Comparison of ENCODE assay signal across 1 cellular context in genomic region chr2:74715071-74715791, GRCh38.
A peak's percentile ranks its signal among the peaks of the same experiment; 100 is the strongest.
TF ChIP-seq lines count a peak whose summit lies in the region.

No MANE protein-coding gene starts in this region.

TF ChIP-seq in HepG2, 621 proteins besides CTCF, POLR2A, EP300 and RAD21 (continued from another document and continues in another):
- TF ChIP-seq DPF2 (CRISPR knock-in tag; IDR thresholded peaks at IDR 0.05; ENCODE audit: borderline replicate concordance, low read depth), result 0 out of 2 replicates have a peak, but pooled peaks have one; percentile 38
- no peak for TF ChIP-seq PHF20 (CRISPR knock-in tag; IDR thresholded peaks at IDR 0.05)
- peak; percentile 46; the same call in 1 of the 2 replicates for TF ChIP-seq ZNF563 (CRISPR knock-in tag; IDR thresholded peaks at IDR 0.05)
- no peak for TF ChIP-seq SNAI1 (CRISPR knock-in tag; IDR thresholded peaks at IDR 0.05; ENCODE audit: borderline replicate concordance)
- TF ChIP-seq E2F1 (CRISPR knock-in tag; IDR thresholded peaks at IDR 0.05), result peak; percentile 58; the same call in 1 of the 2 replicates
- TF ChIP-seq CAMTA2 (CRISPR knock-in tag; IDR thresholded peaks at IDR 0.05; ENCODE audit: borderline replicate concordance), result peak; percentile 97; the same call in 1 of the 2 replicates
- no peak for TF ChIP-seq ZNF263 (CRISPR knock-in tag; IDR thresholded peaks at IDR 0.05)
- peak; percentile 92; the same call in 1 of the 2 replicates for TF ChIP-seq MTA1 (CRISPR knock-in tag; IDR thresholded peaks at IDR 0.05; ENCODE audit: borderline replicate concordance)
- 0 out of 2 replicates have a peak, but pooled peaks have one; percentile 32 for TF ChIP-seq GATAD1 (CRISPR knock-in tag; IDR thresholded peaks at IDR 0.05)
- TF ChIP-seq DMTF1 (CRISPR knock-in tag; IDR thresholded peaks at IDR 0.05), result 0 out of 2 replicates have a peak, but pooled peaks have one; percentile 44
- TF ChIP-seq ZNF12 (CRISPR knock-in tag; IDR thresholded peaks at IDR 0.05), result 0 out of 2 replicates have a peak, but pooled peaks have one; percentile 42
- peak; percentile 85; the same call in 1 of the 2 replicates for TF ChIP-seq ZNF33B (CRISPR knock-in tag; IDR thresholded peaks at IDR 0.05)
- TF ChIP-seq GMEB1 (CRISPR knock-in tag; IDR thresholded peaks at IDR 0.05; ENCODE audit: borderline replicate concordance), result peak; percentile 35; the same call in 1 of the 2 replicates
- TF ChIP-seq GLI4 (CRISPR knock-in tag; IDR thresholded peaks at IDR 0.05; ENCODE audit: borderline replicate concordance), result 0 out of 2 replicates have a peak, but pooled peaks have one; percentile 30
- peak; percentile 6 for TF ChIP-seq TEAD3 (CRISPR knock-in tag; optimal IDR thresholded peaks at IDR 0.05; ENCODE audit: borderline replicate concordance)
- no peak for TF ChIP-seq HNRNPUL1 (IDR thresholded peaks at IDR 0.05; ENCODE audit: low read depth, low read length)
- 0 out of 2 replicates have a peak, but pooled peaks have one; percentile 47 for TF ChIP-seq ZBTB7A (CRISPR knock-in tag; IDR thresholded peaks at IDR 0.05)
- TF ChIP-seq ZNF101 (CRISPR knock-in tag; IDR thresholded peaks at IDR 0.05; ENCODE audit: borderline replicate concordance, low read depth), result 0 out of 2 replicates have a peak, but pooled peaks have one; percentile 80
- peak; percentile 74; the same call in 1 of the 2 replicates for TF ChIP-seq ZNF777 (CRISPR knock-in tag; IDR thresholded peaks at IDR 0.05)
- 0 out of 2 replicates have a peak, but pooled peaks have one; percentile 82 for TF ChIP-seq ZBTB46 (CRISPR knock-in tag; IDR thresholded peaks at IDR 0.05; ENCODE audit: borderline replicate concordance)
- TF ChIP-seq ZNF441 (CRISPR knock-in tag; IDR thresholded peaks at IDR 0.05; ENCODE audit: borderline replicate concordance), result peak; percentile 75
- TF ChIP-seq JUN (CRISPR knock-in tag; IDR thresholded peaks at IDR 0.05), result 0 out of 2 replicates have a peak, but pooled peaks have one; percentile 36
- no peak for TF ChIP-seq SYNCRIP (IDR thresholded peaks at IDR 0.05; ENCODE audit: insufficient read depth, low read depth, low read length)
- peak; percentile 77 for TF ChIP-seq GATAD2A (CRISPR knock-in tag; IDR thresholded peaks at IDR 0.05)
- TF ChIP-seq YY1 (IDR thresholded peaks at IDR 0.05; ENCODE audit: insufficient read depth, insufficient replicate concordance, low read depth, low read length), result peak; percentile 61
- peak; percentile 85; the same call in 1 of the 2 replicates for TF ChIP-seq ZNF704 (CRISPR knock-in tag; IDR thresholded peaks at IDR 0.05; ENCODE audit: borderline replicate concordance)
- 0 out of 2 replicates have a peak, but pooled peaks have one; percentile 63 for TF ChIP-seq TERF1 (CRISPR knock-in tag; IDR thresholded peaks at IDR 0.05)
- no peak for TF ChIP-seq ZNF644 (CRISPR knock-in tag; IDR thresholded peaks at IDR 0.05; ENCODE audit: low read depth)
- TF ChIP-seq YEATS2 (CRISPR knock-in tag; IDR thresholded peaks at IDR 0.05; ENCODE audit: borderline replicate concordance), result no peak; the same call in 1 of the 2 replicates
- TF ChIP-seq TAF15 (IDR thresholded peaks at IDR 0.05; ENCODE audit: low read depth, low read length, poor library complexity, severe bottlenecking), result peak; percentile 37
- TF ChIP-seq ZNF770 (CRISPR knock-in tag; IDR thresholded peaks at IDR 0.05), result peak; percentile 81
- TF ChIP-seq BRCA1 (CRISPR knock-in tag; IDR thresholded peaks at IDR 0.05), result 0 out of 2 replicates have a peak, but pooled peaks have one; percentile 52
- TF ChIP-seq ATF4 (CRISPR knock-in tag; IDR thresholded peaks at IDR 0.05), result peak in 1 of 2 experiments; percentile 48; a peak in 1 of 4 replicates
- peak; percentile 72; the same call in 1 of the 2 replicates for TF ChIP-seq ESRRA (CRISPR knock-in tag; IDR thresholded peaks at IDR 0.05; ENCODE audit: low read depth)
- TF ChIP-seq GFI1 (CRISPR knock-in tag; IDR thresholded peaks at IDR 0.05; ENCODE audit: borderline replicate concordance), result peak; percentile 86
- TF ChIP-seq TEF (CRISPR knock-in tag; IDR thresholded peaks at IDR 0.05), result no peak
- peak; percentile 69; the same call in 1 of the 2 replicates for TF ChIP-seq ZNF317 (CRISPR knock-in tag; IDR thresholded peaks at IDR 0.05)
- TF ChIP-seq ARHGAP35 (CRISPR knock-in tag; IDR thresholded peaks at IDR 0.05; ENCODE audit: borderline replicate concordance), result peak; percentile 88; the same call in 1 of the 2 replicates
- TF ChIP-seq MXD4 (CRISPR knock-in tag; IDR thresholded peaks at IDR 0.05), result no peak; the same call in 1 of the 2 replicates
- TF ChIP-seq MAF1 (CRISPR knock-in tag; IDR thresholded peaks at IDR 0.05; ENCODE audit: borderline replicate concordance), result no peak
- peak; percentile 94 for TF ChIP-seq ZNF230 (CRISPR knock-in tag; IDR thresholded peaks at IDR 0.05)
- TF ChIP-seq ARID5B (CRISPR knock-in tag; IDR thresholded peaks at IDR 0.05), result peak; percentile 70
